ENCODE assay signal across 17 cellular contexts in the genomic region with DNA sequence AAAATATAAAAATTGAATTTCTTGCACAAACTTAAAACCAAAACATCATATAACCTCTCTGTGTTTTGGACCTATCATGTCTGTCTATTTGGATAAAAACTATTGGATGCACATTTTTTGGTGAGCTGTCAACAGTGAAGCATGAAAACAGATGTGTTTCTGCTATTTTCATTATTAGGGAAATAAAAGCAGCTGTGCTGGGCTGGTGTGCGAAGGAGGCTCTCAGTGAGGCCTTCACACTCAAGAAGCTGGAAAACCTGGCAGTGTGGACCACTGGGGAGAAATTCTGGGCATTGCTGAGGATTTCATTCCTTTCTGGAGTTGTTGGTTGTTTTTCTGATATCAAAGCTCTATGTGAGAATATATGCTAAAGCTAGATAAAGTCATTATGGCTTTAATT.
"Had no signal": no experiment of that assay in that cellular context is flagged by ENCODE, and none has a peak within 500 bp of the region (broad histone marks: within the 10 kb centered on the region; RNA-seq: fewer than 3 reads in every experiment).

No MANE protein-coding gene starts in this region.

- H3K27me3 ChIP-seq: adrenal gland, colonic mucosa, sigmoid colon, SJCRH30 had no signal

- H3K4me1 ChIP-seq: adrenal gland, colonic mucosa, SJCRH30 had no signal

- FAIRE-seq: endothelial cell of umbilical vein, urothelium cell line had no signal

- H3K27ac ChIP-seq: adrenal gland, colonic mucosa, sigmoid colon, SJCRH30, thoracic aorta had no signal

- ATAC-seq: activated CD4-positive, alpha-beta T cell treated with anti-CD3 and anti-CD28 coated beads for 36 hours; naive thymus-derived CD4-positive, alpha-beta T cell had no signal

- H3K4me3 ChIP-seq: adrenal gland, colonic mucosa, sigmoid colon, SJCRH30, thoracic aorta had no signal

- H3K36me3 ChIP-seq: adrenal gland, colonic mucosa, sigmoid colon, SJCRH30, thoracic aorta had no signal

- DNase-seq: activated CD4-positive, alpha-beta memory T cell treated with anti-CD3 and anti-CD28 coated beads, Interleukin-2, amount 10 ng/mL, durations not matched to agents 7 days and 5 days; activated CD4-positive, alpha-beta T cell treated with anti-CD3 and anti-CD28 coated beads for 36 hours; activated CD8-positive, alpha-beta memory T cell treated with anti-CD3 and anti-CD28 coated beads, Interleukin-2, amount 50 U/mL, for 4 hours; activated naive CD4-positive, alpha-beta T cell; adrenal gland; colonic mucosa; islet precursor cell; midbrain; naive thymus-derived CD4-positive, alpha-beta T cell; nucleus accumbens; sigmoid colon; SJCRH30; stimulated activated CD4-positive, alpha-beta T cell treated with anti-CD3 and anti-CD28 coated beads, Interleukin-4, amount 100 ng/mL, for 24 hours; T-helper 9 cell had no signal

- H3K9me3 ChIP-seq: adrenal gland, colonic mucosa, sigmoid colon, SJCRH30, thoracic aorta had no signal
